Comparison of ENCODE assay signal across 22 cellular contexts in the genomic region with DNA sequence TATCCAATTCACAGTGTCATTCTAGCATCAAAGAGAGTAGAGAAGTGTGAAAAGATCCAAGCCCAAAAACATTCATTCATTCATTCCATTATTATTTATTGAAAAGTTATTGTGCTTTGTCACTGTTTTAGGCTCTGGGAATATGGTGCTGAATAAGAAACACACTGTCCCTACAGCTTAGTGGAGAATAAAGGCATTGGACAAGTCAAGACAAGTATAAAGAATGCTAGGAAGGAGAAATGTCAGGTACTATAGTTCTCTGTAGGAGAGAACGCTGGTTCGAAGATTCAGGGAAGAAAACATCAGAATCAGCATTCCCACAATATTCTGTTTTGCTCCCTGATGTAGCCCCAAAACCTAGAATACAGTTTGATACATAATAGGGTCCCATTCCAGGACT.
"Had no signal": no experiment of that assay in that cellular context is flagged by ENCODE, and none has a peak within 500 bp of the region (broad histone marks: within the 10 kb centered on the region; RNA-seq: fewer than 3 reads in every experiment).

No MANE protein-coding gene starts in this region.

- FAIRE-seq: HepG2, RCC 7860 had no signal

- DNase-seq: IMR-90, Karpas-422, KG1, MM.1S, NCI-H1092 treated with DMSO at 0.1 percent for 48 hours, NCI-H1436, NCI-H187, NCI-H2029, NCI-H2081 treated with DMSO at 0.1 percent for 48 hours, NCI-H2171, NCI-H226, NCI-H446, NCI-H510A, NCI-H524 treated with DMSO at 0.1 percent for 48 hours, NCI-H69, NCI-H774, RPMI8226, SHP77, SK-N-SH, SW 1271 had no signal

- ATAC-seq: HepG2 had no signal
